Comparison of ENCODE assay signal across 8 cellular contexts in the genomic region with DNA sequence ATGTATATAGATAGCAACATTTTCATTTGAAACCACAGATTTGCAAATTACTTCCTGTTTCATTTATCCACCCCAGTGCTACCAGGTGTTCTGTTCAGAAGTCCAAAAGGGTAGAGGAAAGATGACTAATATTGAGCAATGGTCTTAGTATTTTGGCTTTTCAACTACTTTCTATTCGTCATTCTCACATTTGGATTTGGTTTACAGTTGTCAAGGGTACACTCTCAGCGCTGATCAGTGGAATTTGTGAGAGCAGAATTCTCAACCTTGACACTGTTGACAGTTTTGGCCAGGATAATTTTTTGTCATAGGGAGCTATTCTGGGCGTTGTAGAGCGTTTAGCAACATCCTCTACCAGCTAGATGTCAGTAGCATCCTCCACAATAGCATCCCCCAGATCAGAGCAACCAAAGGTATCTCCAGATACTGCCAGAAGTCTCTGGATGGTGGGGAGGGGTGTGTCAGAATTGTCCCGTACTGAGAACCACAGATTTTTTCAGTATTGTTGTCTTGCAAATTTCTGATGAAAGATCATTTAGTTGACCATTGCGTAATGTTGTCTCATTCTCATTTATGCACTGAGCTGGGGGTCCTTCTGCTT. TPM values are rescaled to one million over a fixed set of nuclear protein-coding genes. Genes with fewer than 3 reads are reported as not detected.
DNase-seq lines count a peak whose midpoint lies in the region; ATAC-seq and TF ChIP-seq lines count a peak whose summit lies in the region.

No MANE protein-coding gene starts in this region.

- peak; percentile 60 for ATAC-seq in HG03097 (IDR thresholded peaks at IDR 0.05; ENCODE audit: low FRiP score, unreplicated experiment)
- peak; percentile 10 for ATAC-seq in T-helper 17 cell

- intact Hi-C loops in left ventricle myocardium inferior (cut with micrococcal nuclease): no loop called here

- no peaks in the 10 kb centered on the region for H3K27me3 ChIP-seq in left ventricle myocardium inferior (ENCODE audit: low read depth)

- H3K36me3 Mint-ChIP-seq in T-helper 17 cell (ENCODE audit: low read depth): no peaks in the 10 kb centered on the region
- peaks cover 9% of the 10 kb centered on the region for H3K36me3 Mint-ChIP-seq in neural crest cell (ENCODE audit: low read depth)

- DNase-seq in stimulated activated CD4-positive, alpha-beta T cell treated with anti-CD3 and anti-CD28 coated beads, Interleukin-4, amount 100 ng/mL, for 24 hours: peak; percentile 35
- DNase-seq in stimulated activated CD4-positive, alpha-beta T cell treated with anti-CD3 and anti-CD28 coated beads, Interleukin-2, amount 100 ng/mL, for 24 hours: no peak
- DNase-seq in T-helper 17 cell (no peak), neural crest cell (ENCODE audit: low read depth, low spot score) (no peak), mesenteric fat pad (ENCODE audit: low spot score) (no peak), NCI-H1092 treated with DMSO at 0.1 percent for 48 hours (lab: John Stamatoyannopoulos, UW) (no peak), left ventricle myocardium inferior (no peak)

- H3K36me3 ChIP-seq in left ventricle myocardium inferior: peaks cover 10% of the 10 kb centered on the region

- peaks cover 52% of the 10 kb centered on the region for H3K4me1 ChIP-seq in left ventricle myocardium inferior

- H3K27me3 Mint-ChIP-seq in T-helper 17 cell (no peaks in the 10 kb centered on the region), neural crest cell (ENCODE audit: low read depth) (no peaks in the 10 kb centered on the region)

- H3K4me1 Mint-ChIP-seq in T-helper 17 cell (peaks cover 34% of the 10 kb centered on the region), neural crest cell (peaks cover 21% of the 10 kb centered on the region)

- H3K9me3 ChIP-seq in T-helper 17 cell (ENCODE audit: control insufficient read depth, low read length, poor library complexity, severe bottlenecking): no peaks in the 10 kb centered on the region
- no peaks in the 10 kb centered on the region for H3K9me3 ChIP-seq in left ventricle myocardium inferior (replicated peaks)

- H3K27ac ChIP-seq in left ventricle myocardium inferior (replicated peaks): no peak overlapping the region

- TF ChIP-seq CTCF in neural crest cell (conservative IDR thresholded peaks at IDR 0.05) (no peak), left ventricle myocardium inferior (IDR thresholded peaks at IDR 0.05; ENCODE audit: borderline replicate concordance) (no peak)

- peak overlapping the region; percentile 52 for H3K4me3 Mint-ChIP-seq in T-helper 17 cell
- H3K4me3 Mint-ChIP-seq in neural crest cell: peak overlapping the region; percentile 23

- H3K9me3 Mint-ChIP-seq in neural crest cell: no peaks in the 10 kb centered on the region

- no peak overlapping the region for H3K4me3 ChIP-seq in left ventricle myocardium inferior

- H3K27ac Mint-ChIP-seq in T-helper 17 cell (peak overlapping the region; percentile 93), neural crest cell (ENCODE audit: unreplicated experiment) (peak overlapping the region; percentile 27)

RNA-seq across cellular contexts. Expression of a gene that starts 4.2 kb away (rescaled TPM):
- total RNA-seq in T-helper 17 cell (10 to 100 TPM; 48.2 to 55.3 TPM), neural crest cell (61.2 and 62.9 TPM in 2 replicates), mesenteric fat pad (38.5 TPM), left ventricle myocardium inferior (38.5 TPM)

RNA-seq across cellular contexts. Expression of a gene that starts 33.4 kb away (rescaled TPM):
- total RNA-seq in T-helper 17 cell: 100 to 1,000 TPM; 101 to 102 TPM
- total RNA-seq in neural crest cell: 116 and 122 TPM in 2 replicates
- 183 TPM for total RNA-seq in mesenteric fat pad
- 86.1 TPM for total RNA-seq in left ventricle myocardium inferior
